In the genomic region with DNA sequence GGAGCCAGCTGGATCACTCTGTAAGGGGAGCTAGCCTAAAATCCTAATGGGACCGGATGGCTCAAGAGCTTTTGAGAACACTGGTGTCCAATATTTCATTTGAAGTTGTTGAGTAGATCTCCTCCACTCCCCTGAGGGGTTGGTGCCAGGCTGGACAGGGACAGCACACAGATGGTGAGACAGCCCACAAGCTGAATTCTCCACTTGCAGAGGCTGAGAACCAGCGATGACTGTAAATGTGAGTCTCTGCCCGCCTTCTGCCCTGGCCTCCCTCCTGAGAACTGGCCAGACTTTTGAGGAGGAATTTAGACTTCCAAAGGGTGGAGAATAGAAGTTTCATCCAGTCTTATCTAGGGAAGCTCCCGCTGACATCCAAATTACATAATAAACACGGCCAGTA, we compare ENCODE assay signal across 16 cellular contexts. TPM values are rescaled to one million over a fixed set of nuclear protein-coding genes. Genes with fewer than 3 reads are reported as not detected.
DNase-seq lines count a peak whose midpoint lies in the region; ATAC-seq, FAIRE-seq and TF ChIP-seq lines count a peak whose summit lies in the region.
"Had no signal": no experiment of that assay in that cellular context is flagged by ENCODE, and none has a peak within 500 bp of the region (broad histone marks: within the 10 kb centered on the region; RNA-seq: fewer than 3 reads in every experiment).

No MANE protein-coding gene starts in this region.

- H3K4me3 Mint-ChIP-seq in naive thymus-derived CD4-positive, alpha-beta T cell, result no peak overlapping the region
- H3K4me3 Mint-ChIP-seq: HFFc6 had no signal

- intact Hi-C loops in HepG2 (cut with micrococcal nuclease; ENCODE audit: unreplicated experiment) (no loop called here), right lobe of liver (cut with DNase I) (no loop called here), right cardiac atrium (cut with DNase I) (no loop called here), psoas muscle (cut with DNase I) (loop anchor here in 1 of 2 donors (5.0 to 10.0 kb wide), 3 partner anchors 63 to 515 kb away; no protein-coding TSS in a partner anchor)
- intact Hi-C loops in naive thymus-derived CD4-positive, alpha-beta T cell (cut with micrococcal nuclease), result loop anchor here in 1 of 2 donors (5.0 kb wide), 1 partner anchor 37 kb away; no protein-coding TSS in a partner anchor

- no peak overlapping the region for H2AFZ ChIP-seq in HepG2 (ENCODE audit: low read length)

- H3K27ac Mint-ChIP-seq in naive thymus-derived CD4-positive, alpha-beta T cell, result no peak overlapping the region
- H3K27ac Mint-ChIP-seq: CD4-positive, alpha-beta memory T cell; HFFc6 had no signal

- H3K4me1 Mint-ChIP-seq in naive thymus-derived CD4-positive, alpha-beta T cell, result peaks cover 0 to 13% (median 0%) of the 10 kb centered on the region in 7 donors
- H3K4me1 Mint-ChIP-seq: CD4-positive, alpha-beta memory T cell had no signal

- WGBS in HepG2 (ENCODE audit: low lambda C conversion rate), result 96% methylated on average over 4 of the region's 5 CpGs
- 83% methylated on average over 2 of the region's 5 CpGs for WGBS in right lobe of liver (ENCODE audit: insufficient coverage, low coverage, low lambda C conversion rate, missing lambda C conversion rate)
- WGBS in right cardiac atrium, result 68% methylated on average over 5 of the region's 5 CpGs
- 33 to 51% (median 34%) methylated on average over 5 of the region's 5 CpGs for WGBS in psoas muscle, 3 donors

- in situ Hi-C loops in HepG2 (cut with HindIII; ENCODE audit: extremely low pct_ligation_motif_present, low pct_unique_long_range_greater_than_20kb), result loop anchor here (5.0 kb wide), 1 partner anchor 518 kb away; no protein-coding TSS in a partner anchor

- ATAC-seq in HepG2, result no peak
- ATAC-seq in right lobe of liver, result no peak
- ATAC-seq in right cardiac atrium, result peak; percentile 6 to 14
- ATAC-seq in psoas muscle, result peak; percentile 43 to 59 (median 48)
- ATAC-seq in naive thymus-derived CD4-positive, alpha-beta T cell, result no peak
- ATAC-seq in HG03432 (IDR thresholded peaks at IDR 0.05; ENCODE audit: unreplicated experiment), result no peak
- no peak for ATAC-seq in HG03280 (IDR thresholded peaks at IDR 0.05; ENCODE audit: unreplicated experiment)
- ATAC-seq: A549, GM12878 had no signal

- TF ChIP-seq CTCF in HepG2 (CRISPR knock-in tag; IDR thresholded peaks at IDR 0.05) (no peak), right lobe of liver (IDR thresholded peaks at IDR 0.05) (no peak), psoas muscle (IDR thresholded peaks at IDR 0.05) (no peak)

- TF ChIP-seq POLR2A in HepG2 (IDR thresholded peaks at IDR 0.05; ENCODE audit: insufficient read depth in 1 of 2, low read depth in 2 of 2, low read length in 2 of 2), result no peak
- no peak for TF ChIP-seq POLR2A in right lobe of liver (IDR thresholded peaks at IDR 0.05)

- H4K20me1 ChIP-seq in HepG2 (ENCODE audit: insufficient read depth, low read length), result no peaks in the 10 kb centered on the region

- no peak overlapping the region for H3K9ac ChIP-seq in HepG2 (ENCODE audit: insufficient read depth, low read depth, low read length)

- no peaks in the 10 kb centered on the region for H3K79me2 ChIP-seq in HepG2 (ENCODE audit: insufficient read depth, low read length)

- H3K9me3 Mint-ChIP-seq in naive thymus-derived CD4-positive, alpha-beta T cell, result peaks cover 0 to 3% (median 0%) of the 10 kb centered on the region in 11 donors
- H3K9me3 Mint-ChIP-seq: CD4-positive, alpha-beta memory T cell; HFFc6 had no signal

- no peak for FAIRE-seq in HepG2 (lab: Jason Lieb, UNC)
- FAIRE-seq: A549, GM12878, GM18507 had no signal

- no TSS peak for BruUV-seq in HepG2 (replicated peaks; lab: Mats Ljungman, UMichigan)

- no peak for DNase-seq in HepG2 (ENCODE audit: low spot score)
- DNase-seq in right lobe of liver, result no peak
- DNase-seq in right cardiac atrium, result no peak
- peak in 1 of 2 donors; percentile 23 for DNase-seq in psoas muscle
- no peak for DNase-seq in naive thymus-derived CD4-positive, alpha-beta T cell
- DNase-seq: BE2C; CD4-positive, alpha-beta memory T cell; DMS79; HCEC 1CT; HFFc6 had no signal

- no peaks in the 10 kb centered on the region for H3K9me3 ChIP-seq in HepG2 (ENCODE audit: low read length)
- H3K9me3 ChIP-seq in right lobe of liver, result no peaks in the 10 kb centered on the region
- H3K9me3 ChIP-seq in right cardiac atrium (ENCODE audit: control insufficient read depth, low read length), result no peaks in the 10 kb centered on the region
- no peaks in the 10 kb centered on the region for H3K9me3 ChIP-seq in psoas muscle
- H3K9me3 ChIP-seq in naive thymus-derived CD4-positive, alpha-beta T cell (ENCODE audit: control insufficient read depth in 2 of 3, low read length in 3 of 3), result no peaks in the 10 kb centered on the region
- H3K9me3 ChIP-seq: A549, BE2C had no signal

- H3K4me2 ChIP-seq in HepG2 (ENCODE audit: low read depth, low read length), result no peak overlapping the region
- H3K4me2 ChIP-seq: A549 had no signal

- H3K27ac ChIP-seq in HepG2 (ENCODE audit: extremely low read length, insufficient read depth, low read length) (peak overlapping the region; percentile 64), right lobe of liver (no peak overlapping the region), right cardiac atrium (ENCODE audit: low read length) (peak overlapping the region; percentile 98), psoas muscle (peak overlapping the region; percentile 87)
- no peak overlapping the region for H3K27ac ChIP-seq in naive thymus-derived CD4-positive, alpha-beta T cell (ENCODE audit: low read depth, low read length)
- H3K27ac ChIP-seq: A549, C4-2B had no signal

- H3K36me3 ChIP-seq in HepG2 (replicated peaks in 1 of 2; ENCODE audit: control insufficient read depth in 1 of 2, insufficient read depth in 2 of 2, low read length in 2 of 2) (no peaks in the 10 kb centered on the region), right lobe of liver (no peaks in the 10 kb centered on the region), psoas muscle (ENCODE audit: insufficient read depth in 1 of 2, low read depth in 1 of 2) (no peaks in the 10 kb centered on the region)
- no peaks in the 10 kb centered on the region for H3K36me3 ChIP-seq in naive thymus-derived CD4-positive, alpha-beta T cell (ENCODE audit: control insufficient read depth in 2 of 3, insufficient read depth in 3 of 3, low read length in 3 of 3)
- H3K36me3 ChIP-seq: BE2C had no signal

- CTCF ChIA-PET in HepG2 (lab: Yijun Ruan, JAX; ENCODE audit: low intra/inter-chr PET ratio, low total read pairs), result no interaction called here
- CTCF ChIA-PET in naive thymus-derived CD4-positive, alpha-beta T cell (lab: Charles Lee), result no interaction called here

- TF ChIP-seq RAD21 in HepG2 (CRISPR knock-in tag; IDR thresholded peaks at IDR 0.05), result no peak

- H3K27me3 ChIP-seq in HepG2 (ENCODE audit: control insufficient read depth in 1 of 2, insufficient read depth in 2 of 2, low read length in 2 of 2), result no peaks in the 10 kb centered on the region
- H3K27me3 ChIP-seq in right lobe of liver, result no peaks in the 10 kb centered on the region
- no peaks in the 10 kb centered on the region for H3K27me3 ChIP-seq in right cardiac atrium (ENCODE audit: control insufficient read depth, insufficient read depth)
- no peaks in the 10 kb centered on the region for H3K27me3 ChIP-seq in psoas muscle (ENCODE audit: insufficient read depth in 3 of 3, low read length in 2 of 3)
- H3K27me3 ChIP-seq in naive thymus-derived CD4-positive, alpha-beta T cell (ENCODE audit: control insufficient read depth in 2 of 2, insufficient read depth in 2 of 2, low read length in 2 of 2), result no peaks in the 10 kb centered on the region
- H3K27me3 ChIP-seq: BE2C had no signal

- TF ChIP-seq EP300 in HepG2 (IDR thresholded peaks at IDR 0.05; ENCODE audit: low read depth in 2 of 2, low read length in 2 of 2) (no peak), HepG2 (CRISPR knock-in tag; IDR thresholded peaks at IDR 0.05; ENCODE audit: borderline replicate concordance) (no peak)

- POLR2A ChIA-PET in HepG2 (lab: Yijun Ruan, JAX), result interaction anchor here (1.2 to 5.5 kb wide), 2 partner anchors 9 to 20 kb away, joined by 3 to 35 read pairs; partner anchors contain the start of gene COQ8A
- POLR2A ChIA-PET in naive thymus-derived CD4-positive, alpha-beta T cell (lab: Charles Lee), result interaction anchor here (0.6 kb wide), 2 partner anchors 115 to 1606 kb away, joined by 3 to 4 read pairs; no protein-coding TSS in a partner anchor

- peaks cover 0 to 6% (median 0%) of the 10 kb centered on the region in 5 donors for H3K36me3 Mint-ChIP-seq in naive thymus-derived CD4-positive, alpha-beta T cell
- H3K36me3 Mint-ChIP-seq: CD4-positive, alpha-beta memory T cell had no signal

- peaks cover 0 to 6% (median 0%) of the 10 kb centered on the region in 5 donors for H3K27me3 Mint-ChIP-seq in naive thymus-derived CD4-positive, alpha-beta T cell

- H3K4me1 ChIP-seq in HepG2 (ENCODE audit: insufficient read depth, low read length) (peaks cover 30% of the 10 kb centered on the region), right lobe of liver (peaks cover 0 to 14% (median 0%) of the 10 kb centered on the region in 4 donors), right cardiac atrium (ENCODE audit: control insufficient read depth, insufficient read depth, low read length) (peaks cover 11% of the 10 kb centered on the region), psoas muscle (peaks cover 24% of the 10 kb centered on the region)
- H3K4me1 ChIP-seq in naive thymus-derived CD4-positive, alpha-beta T cell (ENCODE audit: control insufficient read depth in 2 of 2, insufficient read depth in 2 of 2, low read length in 2 of 2), result no peaks in the 10 kb centered on the region
- H3K4me1 ChIP-seq: A549, BE2C had no signal

- no peak overlapping the region for H3K4me3 ChIP-seq in HepG2 (replicated peaks in 1 of 3; ENCODE audit: insufficient read depth in 1 of 3, low read depth in 2 of 3, low read length in 3 of 3)
- H3K4me3 ChIP-seq in right lobe of liver, result no peak overlapping the region
- H3K4me3 ChIP-seq in right cardiac atrium (ENCODE audit: low read length), result no peak overlapping the region
- no peak overlapping the region for H3K4me3 ChIP-seq in psoas muscle
- H3K4me3 ChIP-seq in naive thymus-derived CD4-positive, alpha-beta T cell (ENCODE audit: low read length), result no peak overlapping the region
- H3K4me3 ChIP-seq: A549, GM12878 had no signal

RNA-seq across cellular contexts. Expression of gene COQ8A, which starts 20.5 kb away (rescaled TPM):
- total RNA-seq in HepG2 (2016; rRNA removed; fragmentation: Illumina TruSeq; extraction: Trizol), result 63.3 and 88.7 TPM in 2 replicates
- 25.9 and 28.8 TPM in 2 replicates for total RNA-seq in HepG2 (2016; cell fraction: cytosol; rRNA removed; fragmentation: Illumina TruSeq; extraction: Trizol; ENCODE audit: low read depth)
- 60.2 and 93.0 TPM in 2 replicates for total RNA-seq in HepG2 (2016; cell fraction: insoluble cytoplasmic fraction; rRNA removed; fragmentation: Illumina TruSeq; extraction: Trizol)
- 26.6 and 26.8 TPM in 2 replicates for total RNA-seq in HepG2 (2016; cell fraction: membrane; rRNA removed; fragmentation: Illumina TruSeq; extraction: Trizol)
- total RNA-seq in HepG2 (2016; cell fraction: nucleus; rRNA removed; fragmentation: Illumina TruSeq; extraction: Trizol), result 66.7 and 69.0 TPM in 2 replicates
- polyA plus RNA-seq in HepG2 (2011; rRNA removed), result 60.4 and 72.2 TPM in 2 replicates
- 53.6 and 65.9 TPM in 2 replicates for polyA plus RNA-seq in HepG2 (2011; cell fraction: cytosol; rRNA removed)
- polyA plus RNA-seq in HepG2 (2011; cell fraction: nucleus; rRNA removed), result 117 and 151 TPM in 2 replicates
- 69.4 and 75.0 TPM in 2 replicates for polyA plus RNA-seq in HepG2 (2012)
- 6.0 and 6.9 TPM in 2 replicates for polyA plus RNA-seq in HepG2 (2016; cell fraction: cytosol; fragmentation: Illumina TruSeq; extraction: Trizol; ENCODE audit: low read depth)
- polyA plus RNA-seq in HepG2 (2016; cell fraction: insoluble cytoplasmic fraction; fragmentation: Illumina TruSeq; extraction: Trizol; ENCODE audit: low read depth), result 55.2 and 65.3 TPM in 2 replicates
- 14.1 and 15.8 TPM in 2 replicates for polyA plus RNA-seq in HepG2 (2016; cell fraction: membrane; fragmentation: Illumina TruSeq; extraction: Trizol; ENCODE audit: low read depth)
- polyA plus RNA-seq in HepG2 (2016; cell fraction: nucleus; fragmentation: Illumina TruSeq; extraction: Trizol; ENCODE audit: insufficient read depth, low read depth), result 146 and 150 TPM in 2 replicates
- polyA minus RNA-seq in HepG2 (2011; rRNA and poly(A)+ RNA removed; ENCODE audit: low replicate concordance), result 30.4 and 75.1 TPM in 2 replicates
- polyA minus RNA-seq in HepG2 (2011; cell fraction: cytosol; rRNA and poly(A)+ RNA removed), result 31.1 and 31.3 TPM in 2 replicates
- polyA minus RNA-seq in HepG2 (2011; cell fraction: nucleus; rRNA and poly(A)+ RNA removed), result 28.2 and 38.1 TPM in 2 replicates
- 10 to 100 TPM; 51.6 to 78.1 (median 69.6) TPM for total RNA-seq in right lobe of liver
- 100 to 1,000 TPM; 130 to 238 (median 203) TPM for total RNA-seq in right cardiac atrium
- polyA plus RNA-seq in right cardiac atrium, result 198 TPM
- total RNA-seq in psoas muscle, result 1,000 to 10,000 TPM in 1 of 4 donors, 100 to 1,000 TPM in 3; 574 to 1,432 (median 837) TPM
- 1,000 to 10,000 TPM in 1 of 3 donors, 100 to 1,000 TPM in 2; 134 to 1,231 (median 616) TPM for polyA plus RNA-seq in psoas muscle
- 10 to 100 TPM; 34.1 to 83.4 (median 67.8) TPM for total RNA-seq in naive thymus-derived CD4-positive, alpha-beta T cell
- polyA plus RNA-seq in naive thymus-derived CD4-positive, alpha-beta T cell, result 10 to 100 TPM; 45.9 to 66.3 TPM

RNA-seq across cellular contexts. Expression of gene PSEN2, which starts 49.2 kb away (rescaled TPM):
- total RNA-seq in HepG2 (2016; rRNA removed; fragmentation: Illumina TruSeq; extraction: Trizol) (5.9 and 13.1 TPM in 2 replicates), right lobe of liver (10 to 100 TPM; 11.8 to 22.7 (median 15.7) TPM), right cardiac atrium (10 to 100 TPM; 17.2 to 25.8 (median 20.3) TPM), psoas muscle (10 to 100 TPM; 26.2 to 31.5 (median 28.0) TPM)
- total RNA-seq in HepG2 (2016; cell fraction: cytosol; rRNA removed; fragmentation: Illumina TruSeq; extraction: Trizol; ENCODE audit: low read depth), result 4.8 and 5.9 TPM in 2 replicates
- total RNA-seq in HepG2 (2016; cell fraction: insoluble cytoplasmic fraction; rRNA removed; fragmentation: Illumina TruSeq; extraction: Trizol), result 6.9 and 11.6 TPM in 2 replicates
- total RNA-seq in HepG2 (2016; cell fraction: membrane; rRNA removed; fragmentation: Illumina TruSeq; extraction: Trizol), result 7.6 and 8.3 TPM in 2 replicates
- total RNA-seq in HepG2 (2016; cell fraction: nucleus; rRNA removed; fragmentation: Illumina TruSeq; extraction: Trizol), result 12.6 and 13.3 TPM in 2 replicates
- polyA plus RNA-seq in HepG2 (2011; rRNA removed) (5.9 and 11.1 TPM in 2 replicates), right cardiac atrium (15.4 TPM), psoas muscle (10 to 100 TPM; 15.5 to 30.6 (median 19.4) TPM)
- polyA plus RNA-seq in HepG2 (2011; cell fraction: cytosol; rRNA removed), result 6.9 and 7.2 TPM in 2 replicates
- polyA plus RNA-seq in HepG2 (2011; cell fraction: nucleus; rRNA removed), result 15.6 and 17.7 TPM in 2 replicates
- polyA plus RNA-seq in HepG2 (2012), result 3.6 and 4.6 TPM in 2 replicates
- 3.9 TPM in 2 replicates for polyA plus RNA-seq in HepG2 (2016; cell fraction: cytosol; fragmentation: Illumina TruSeq; extraction: Trizol; ENCODE audit: low read depth)
- polyA plus RNA-seq in HepG2 (2016; cell fraction: insoluble cytoplasmic fraction; fragmentation: Illumina TruSeq; extraction: Trizol; ENCODE audit: low read depth), result 4.8 and 5.0 TPM in 2 replicates
- 5.7 and 6.0 TPM in 2 replicates for polyA plus RNA-seq in HepG2 (2016; cell fraction: membrane; fragmentation: Illumina TruSeq; extraction: Trizol; ENCODE audit: low read depth)
- polyA plus RNA-seq in HepG2 (2016; cell fraction: nucleus; fragmentation: Illumina TruSeq; extraction: Trizol; ENCODE audit: insufficient read depth, low read depth), result 17.4 and 20.1 TPM in 2 replicates
- 21.7 and 55.4 TPM in 2 replicates for polyA minus RNA-seq in HepG2 (2011; rRNA and poly(A)+ RNA removed; ENCODE audit: low replicate concordance)
- 3.9 and 5.3 TPM in 2 replicates for polyA minus RNA-seq in HepG2 (2011; cell fraction: cytosol; rRNA and poly(A)+ RNA removed)
- 10.3 and 12.7 TPM in 2 replicates for polyA minus RNA-seq in HepG2 (2011; cell fraction: nucleus; rRNA and poly(A)+ RNA removed)
- 10 to 100 TPM in 1 of 5 experiments, 1 to 10 TPM in 3, under 1 TPM in 1; 0.70 to 10.3 (median 3.7) TPM for total RNA-seq in naive thymus-derived CD4-positive, alpha-beta T cell
- polyA plus RNA-seq in naive thymus-derived CD4-positive, alpha-beta T cell, result 1 to 10 TPM in 1 of 2 donors, under 1 TPM in 1; 0.17 to 1.1 TPM

Comparison
In these comparisons a context has a peak if more than half of its experiments do, and no peak if none do; other contexts are left out.
1. H3K27ac ChIP-seq: peak in HepG2 (single experiment), right cardiac atrium (single experiment) and psoas muscle (single experiment); none in right lobe of liver (0 of 3) and naive thymus-derived CD4-positive, alpha-beta T cell (single experiment).
2. ATAC-seq: peak in right cardiac atrium (2 of 2) and psoas muscle (4 of 4); none in HepG2 (single experiment), right lobe of liver (0 of 4), naive thymus-derived CD4-positive, alpha-beta T cell (single experiment), HG03432 (single experiment) and HG03280 (single experiment).